In the genomic region with DNA sequence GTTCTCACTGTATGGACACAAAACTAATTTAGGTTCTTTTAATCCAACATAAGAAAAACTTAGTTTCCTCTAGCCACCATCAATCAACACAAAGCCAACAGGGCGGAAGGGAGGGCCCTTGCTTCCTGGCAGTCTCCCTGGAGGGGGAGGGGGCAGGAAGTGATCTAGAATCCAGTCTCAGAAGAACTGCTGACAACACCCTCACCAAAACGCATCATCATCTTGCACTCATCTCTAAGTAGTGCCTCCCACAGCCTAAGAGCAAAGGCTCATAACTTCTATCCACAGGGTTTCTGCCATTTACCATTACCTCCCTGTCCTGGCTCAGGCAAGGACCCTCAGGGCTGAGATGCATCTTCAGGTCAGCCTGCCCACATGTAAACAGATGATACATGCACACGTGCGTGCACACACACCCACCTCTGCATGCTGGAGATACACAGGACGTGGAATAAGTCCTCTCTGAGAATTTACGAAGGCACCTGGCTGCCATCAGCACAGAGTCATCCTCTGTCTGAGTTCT, we compare ENCODE assay signal across 7 cellular contexts. TPM values are rescaled to one million over a fixed set of nuclear protein-coding genes. Genes with fewer than 3 reads are reported as not detected.
DNase-seq lines count a peak whose midpoint lies in the region; ATAC-seq and FAIRE-seq lines count a peak whose summit lies in the region.

No MANE protein-coding gene starts in this region.

- ATAC-seq in left ventricle myocardium superior = peak; percentile 27
- ATAC-seq in HG03342 (IDR thresholded peaks at IDR 0.05; ENCODE audit: unreplicated experiment) = no peak
- ATAC-seq in GM21723 (IDR thresholded peaks at IDR 0.05; ENCODE audit: unreplicated experiment) = no peak

- peak; percentile 22 for DNase-seq in NCI-H69 (lab: John Stamatoyannopoulos, UW)
- peak; percentile 64 for DNase-seq in activated CD8-positive, alpha-beta memory T cell treated with anti-CD3 and anti-CD28 coated beads, Interleukin-2, amount 50 U/mL, for 48 hours
- no peak for DNase-seq in left ventricle myocardium superior
- DNase-seq in stimulated activated CD8-positive, alpha-beta memory T cell treated with anti-CD3 and anti-CD28 coated beads, Interleukin-7, amount 100 ng/mL, for 4 hours (ENCODE audit: low read depth in 2 of 2) = peak; percentile 48 to 58
- DNase-seq in frontal cortex (ENCODE audit: low spot score in 2 of 2) = no peak

- intact Hi-C loops in left ventricle myocardium superior (cut with micrococcal nuclease) = no loop called here

- no peak for FAIRE-seq in frontal cortex (lab: Jason Lieb, UNC)

RNA-seq across cellular contexts. Expression of gene HIVEP3, which starts 20.5 kb away (rescaled TPM):
- total RNA-seq in left ventricle myocardium superior = 6.5 TPM
- 12.6 TPM for total RNA-seq in frontal cortex

Comparison
In these comparisons a context has a peak if more than half of its experiments do, and no peak if none do; other contexts are left out.
1. DNase-seq: peak in NCI-H69 (single experiment), activated CD8-positive, alpha-beta memory T cell treated with anti-CD3 and anti-CD28 coated beads, Interleukin-2, amount 50 U/mL, for 48 hours (single experiment) and stimulated activated CD8-positive, alpha-beta memory T cell treated with anti-CD3 and anti-CD28 coated beads, Interleukin-7, amount 100 ng/mL, for 4 hours (2 of 2); none in left ventricle myocardium superior (single experiment) and frontal cortex (0 of 2).